14 cellular contexts compared by ENCODE assay signal in genomic region chr6:166584813-166585429, GRCh38.
"Had no signal": no experiment of that assay in that cellular context is flagged by ENCODE, and none has a peak within 500 bp of the region (broad histone marks: within the 10 kb centered on the region; RNA-seq: fewer than 3 reads in every experiment).

No MANE protein-coding gene starts in this region.

- DNase-seq: activated CD4-positive, alpha-beta T cell treated with anti-CD3 and anti-CD28 coated beads, Interleukin-2, amount 50 U/mL, for 48 hours; activated gamma-delta T cell; activated T-cell treated with anti-CD3 and anti-CD28 coated beads, Interleukin-2, amount 50 U/mL, for 48 hours; amniotic stem cell; effector memory CD4-positive, alpha-beta T cell; mesendoderm; natural killer cell; stimulated activated CD4-positive, alpha-beta T cell treated with anti-CD3 and anti-CD28 coated beads, Interleukin-15, amount 100 ng/mL, for 24 hours; stimulated activated CD4-positive, alpha-beta T cell treated with anti-CD3 and anti-CD28 coated beads, Interleukin-4, amount 100 ng/mL, for 1 hour; stimulated activated naive B cell treated with anti-CD40 and anti-IgM and Interleukin-4, amounts not matched to agents 10 μg/mL and 1 μg/mL and 100 μg/mL, for 72 hours; uterus; WERI-Rb-1 had no signal

- H3K36me3 ChIP-seq: right atrium auricular region, tibial nerve, uterus, WERI-Rb-1 had no signal

- H3K27me3 ChIP-seq: right atrium auricular region, tibial nerve, uterus had no signal

- H3K4me3 ChIP-seq: right atrium auricular region, tibial nerve, uterus had no signal

- H3K27ac ChIP-seq: right atrium auricular region, tibial nerve, uterus, WERI-Rb-1 had no signal

- H3K9me3 ChIP-seq: right atrium auricular region, tibial nerve, uterus had no signal

- ATAC-seq: natural killer cell; stimulated activated naive B cell treated with anti-CD40 and anti-IgM and Interleukin-4, amounts not matched to agents 10 μg/mL and 1 μg/mL and 100 μg/mL, for 72 hours had no signal
